Comparison of ENCODE assay signal across 36 cellular contexts in the genomic region with DNA sequence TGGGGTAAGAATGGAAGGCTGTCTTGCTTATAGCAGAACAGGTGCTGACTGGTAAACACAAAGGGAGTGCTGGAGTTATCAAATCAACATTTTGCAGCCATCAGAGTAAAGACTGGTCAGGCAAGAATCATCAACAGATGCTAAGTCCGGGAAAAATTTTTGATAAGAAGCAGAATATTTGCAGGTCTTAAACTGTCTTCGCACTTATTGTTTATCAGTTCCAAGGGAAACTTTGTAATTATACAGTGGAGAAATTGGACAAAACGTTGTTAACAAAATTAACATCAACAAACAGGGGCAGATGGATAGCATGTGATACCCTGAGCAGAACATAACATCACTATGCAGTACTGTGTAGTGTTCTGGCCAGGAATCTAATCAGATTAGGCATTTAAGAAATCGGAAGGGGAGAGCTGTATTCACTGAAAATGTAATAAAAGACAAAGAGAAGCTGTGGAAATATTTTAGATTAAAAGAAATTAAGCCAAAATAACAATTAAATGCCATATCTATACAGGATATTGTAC.
"Had no signal": no experiment of that assay in that cellular context is flagged by ENCODE, and none has a peak within 500 bp of the region (broad histone marks: within the 10 kb centered on the region; RNA-seq: fewer than 3 reads in every experiment).

No MANE protein-coding gene starts in this region.

- H3K36me3 Mint-ChIP-seq: activated naive CD8-positive, alpha-beta T cell treated with anti-CD3 and anti-CD28 coated beads for 36 hours had no signal

- H3K36me3 ChIP-seq: brain microvascular endothelial cell, colonic mucosa, Peyer's patch, SJSA1 had no signal

- H3K27me3 Mint-ChIP-seq: activated CD4-positive, alpha-beta T cell treated with anti-CD3 and anti-CD28 coated beads, Interleukin-2, amount 10 ng/mL, durations not matched to agents 24 days and 14 days; activated CD8-positive, alpha-beta T cell treated with anti-CD3 and anti-CD28 coated beads for 36 hours; activated T-helper 17 cell treated with anti-CD3 and anti-CD28 coated beads, Interleukin-2, amount 50 U/mL, for 72 hours had no signal

- H3K9me3 ChIP-seq: colonic mucosa, Peyer's patch, SJSA1 had no signal

- H3K4me1 Mint-ChIP-seq: activated CD4-positive, alpha-beta T cell treated with anti-CD3 and anti-CD28 coated beads, Interleukin-2, amount 10 ng/mL, durations not matched to agents 24 days and 14 days; activated naive CD8-positive, alpha-beta T cell treated with anti-CD3 and anti-CD28 coated beads for 36 hours had no signal

- H3K27ac ChIP-seq: brain microvascular endothelial cell, colonic mucosa, Peyer's patch, SJSA1 had no signal

- H3K27ac Mint-ChIP-seq: activated CD4-positive, alpha-beta T cell treated with anti-CD3 and anti-CD28 coated beads, Interleukin-2, amount 10 ng/mL, durations not matched to agents 24 days and 14 days; activated CD8-positive, alpha-beta T cell treated with anti-CD3 and anti-CD28 coated beads for 36 hours; activated naive CD8-positive, alpha-beta T cell treated with anti-CD3 and anti-CD28 coated beads for 36 hours; activated T-cell treated with anti-CD3 and anti-CD28 coated beads, Interleukin-2, amount 50 U/mL, for 72 hours; activated T-helper 17 cell treated with anti-CD3 and anti-CD28 coated beads, Interleukin-2, amount 50 U/mL, for 72 hours had no signal

- DNase-seq: activated CD4-positive, alpha-beta T cell treated with anti-CD3 and anti-CD28 coated beads, Interleukin-2, amount 10 ng/mL, durations not matched to agents 24 days and 14 days; activated CD4-positive, alpha-beta T cell treated with anti-CD3 and anti-CD28 coated beads, Interleukin-2, amount 50 U/mL, for 4 hours; activated CD8-positive, alpha-beta T cell treated with anti-CD3 and anti-CD28 coated beads for 36 hours; activated effector memory CD4-positive, alpha-beta T cell treated with anti-CD3 and anti-CD28 coated beads, Interleukin-2, amount 50 U/mL, for 16 hours; activated naive CD4-positive, alpha-beta T cell; activated naive CD4-positive, alpha-beta T cell treated with anti-CD3 and anti-CD28 coated beads, Interleukin-2, amount 50 U/mL, for 16 hours; activated naive CD8-positive, alpha-beta T cell treated with anti-CD3 and anti-CD28 coated beads for 36 hours; activated T-cell treated with anti-CD3 and anti-CD28 coated beads, Interleukin-2, amount 50 U/mL, for 1 hour; activated T-cell treated with anti-CD3 and anti-CD28 coated beads, Interleukin-2, amount 50 U/mL, for 72 hours; amniotic stem cell; aorta; brain microvascular endothelial cell; central memory CD4-positive, alpha-beta T cell; colonic mucosa; Karpas-422; KBM-7; NCI-H1105; NCI-H1436 treated with DMSO at 0.1 percent for 48 hours; NCI-H1694 treated with DMSO at 0.1 percent for 48 hours; NCI-H2029; NCI-H2107; NCI-H226; NCI-H446 treated with DMSO at 0.1 percent for 48 hours; NCI-H524; NCI-H69; NK-92 treated with Interleukin-12 subunit alpha and Interleukin-12 subunit beta, amount 100 ng/mL, for 24 hours; PC-3; Peyer's patch; RPMI8226; SHP77 treated with DMSO at 0.1 percent for 48 hours; SW 1271; T-helper 1 cell; T-helper 2 cell; T-helper 9 cell had no signal

- H3K27me3 ChIP-seq: brain microvascular endothelial cell, colonic mucosa, Peyer's patch, SJSA1 had no signal

- H3K9me3 Mint-ChIP-seq: activated CD4-positive, alpha-beta T cell treated with anti-CD3 and anti-CD28 coated beads, Interleukin-2, amount 10 ng/mL, durations not matched to agents 24 days and 14 days; activated CD8-positive, alpha-beta T cell treated with anti-CD3 and anti-CD28 coated beads for 36 hours; activated naive CD8-positive, alpha-beta T cell treated with anti-CD3 and anti-CD28 coated beads for 36 hours had no signal

- H3K4me3 ChIP-seq: colonic mucosa, Peyer's patch, SJSA1 had no signal

- H3K4me1 ChIP-seq: colonic mucosa, Peyer's patch, SJSA1 had no signal

- H3K4me3 Mint-ChIP-seq: activated CD4-positive, alpha-beta T cell treated with anti-CD3 and anti-CD28 coated beads, Interleukin-2, amount 10 ng/mL, durations not matched to agents 24 days and 14 days; activated CD8-positive, alpha-beta T cell treated with anti-CD3 and anti-CD28 coated beads for 36 hours; activated naive CD8-positive, alpha-beta T cell treated with anti-CD3 and anti-CD28 coated beads for 36 hours; activated T-cell treated with anti-CD3 and anti-CD28 coated beads, Interleukin-2, amount 50 U/mL, for 72 hours; activated T-helper 17 cell treated with anti-CD3 and anti-CD28 coated beads, Interleukin-2, amount 50 U/mL, for 72 hours had no signal
